In genomic region chr14:74240794-74241610, GRCh38 we compare ENCODE assay signal across 2 cellular contexts.
TF ChIP-seq lines count a peak whose summit lies in the region.

No MANE protein-coding gene starts in this region.

TF ChIP-seq in SK-N-SH, 30 proteins besides CTCF, POLR2A, EP300 and RAD21 (continued from another document):
- no peak for TF ChIP-seq NFIC (IDR thresholded peaks at IDR 0.05; ENCODE audit: borderline replicate concordance)
- TF ChIP-seq USF2 (IDR thresholded peaks at IDR 0.05; ENCODE audit: borderline replicate concordance, low read depth, low read length): no peak
- no peak for TF ChIP-seq JUND (IDR thresholded peaks at IDR 0.05)
- no peak for TF ChIP-seq MXI1 (IDR thresholded peaks at IDR 0.05; ENCODE audit: low read depth, low read length)
- TF ChIP-seq EZH2phosphoT487 (IDR thresholded peaks at IDR 0.05; ENCODE audit: borderline replicate concordance, low read depth): no peak; the same call in 1 of the 2 replicates
- TF ChIP-seq YY1 (IDR thresholded peaks at IDR 0.05; ENCODE audit: low read depth): no peak
- no peak for TF ChIP-seq USF1 (IDR thresholded peaks at IDR 0.05; ENCODE audit: borderline replicate concordance, low read depth)
- TF ChIP-seq TCF12 (IDR thresholded peaks at IDR 0.05): no peak
- no peak for TF ChIP-seq GATA2 (CRISPR knock-in tag; IDR thresholded peaks at IDR 0.05)
- TF ChIP-seq FOXJ3 (CRISPR knock-in tag; IDR thresholded peaks at IDR 0.05): no peak
- no peak for TF ChIP-seq RXRA (IDR thresholded peaks at IDR 0.05; ENCODE audit: borderline replicate concordance, low read depth)
- no peak for TF ChIP-seq POLR2AphosphoS5 (IDR thresholded peaks at IDR 0.05; ENCODE audit: low read depth, low read length)
- TF ChIP-seq FOSL2 (IDR thresholded peaks at IDR 0.05; ENCODE audit: borderline replicate concordance, low read depth): no peak
- no peak for TF ChIP-seq FOXM1 (IDR thresholded peaks at IDR 0.05; ENCODE audit: low read depth)
- no peak for TF ChIP-seq MAX (IDR thresholded peaks at IDR 0.05; ENCODE audit: low read depth)
TF ChIP-seq in SK-N-SH: peak in this region for 0.

TF ChIP-seq in GM12891, 5 proteins besides CTCF, POLR2A, EP300 and RAD21 (continued from another document):
- TF ChIP-seq SPI1 (IDR thresholded peaks at IDR 0.05; ENCODE audit: low read depth, low read length) (no peak), POU2F2 (IDR thresholded peaks at IDR 0.05; ENCODE audit: low read depth, low read length) (no peak)
